1 cellular context compared by ENCODE assay signal in genomic region chr11:91421586-91421985, GRCh38.
TF ChIP-seq lines count a peak whose summit lies in the region.

No MANE protein-coding gene starts in this region.

TF ChIP-seq in GM23338, 12 proteins besides CTCF, POLR2A, EP300 and RAD21 (continued from another document):
- TF ChIP-seq, protein P1, sequence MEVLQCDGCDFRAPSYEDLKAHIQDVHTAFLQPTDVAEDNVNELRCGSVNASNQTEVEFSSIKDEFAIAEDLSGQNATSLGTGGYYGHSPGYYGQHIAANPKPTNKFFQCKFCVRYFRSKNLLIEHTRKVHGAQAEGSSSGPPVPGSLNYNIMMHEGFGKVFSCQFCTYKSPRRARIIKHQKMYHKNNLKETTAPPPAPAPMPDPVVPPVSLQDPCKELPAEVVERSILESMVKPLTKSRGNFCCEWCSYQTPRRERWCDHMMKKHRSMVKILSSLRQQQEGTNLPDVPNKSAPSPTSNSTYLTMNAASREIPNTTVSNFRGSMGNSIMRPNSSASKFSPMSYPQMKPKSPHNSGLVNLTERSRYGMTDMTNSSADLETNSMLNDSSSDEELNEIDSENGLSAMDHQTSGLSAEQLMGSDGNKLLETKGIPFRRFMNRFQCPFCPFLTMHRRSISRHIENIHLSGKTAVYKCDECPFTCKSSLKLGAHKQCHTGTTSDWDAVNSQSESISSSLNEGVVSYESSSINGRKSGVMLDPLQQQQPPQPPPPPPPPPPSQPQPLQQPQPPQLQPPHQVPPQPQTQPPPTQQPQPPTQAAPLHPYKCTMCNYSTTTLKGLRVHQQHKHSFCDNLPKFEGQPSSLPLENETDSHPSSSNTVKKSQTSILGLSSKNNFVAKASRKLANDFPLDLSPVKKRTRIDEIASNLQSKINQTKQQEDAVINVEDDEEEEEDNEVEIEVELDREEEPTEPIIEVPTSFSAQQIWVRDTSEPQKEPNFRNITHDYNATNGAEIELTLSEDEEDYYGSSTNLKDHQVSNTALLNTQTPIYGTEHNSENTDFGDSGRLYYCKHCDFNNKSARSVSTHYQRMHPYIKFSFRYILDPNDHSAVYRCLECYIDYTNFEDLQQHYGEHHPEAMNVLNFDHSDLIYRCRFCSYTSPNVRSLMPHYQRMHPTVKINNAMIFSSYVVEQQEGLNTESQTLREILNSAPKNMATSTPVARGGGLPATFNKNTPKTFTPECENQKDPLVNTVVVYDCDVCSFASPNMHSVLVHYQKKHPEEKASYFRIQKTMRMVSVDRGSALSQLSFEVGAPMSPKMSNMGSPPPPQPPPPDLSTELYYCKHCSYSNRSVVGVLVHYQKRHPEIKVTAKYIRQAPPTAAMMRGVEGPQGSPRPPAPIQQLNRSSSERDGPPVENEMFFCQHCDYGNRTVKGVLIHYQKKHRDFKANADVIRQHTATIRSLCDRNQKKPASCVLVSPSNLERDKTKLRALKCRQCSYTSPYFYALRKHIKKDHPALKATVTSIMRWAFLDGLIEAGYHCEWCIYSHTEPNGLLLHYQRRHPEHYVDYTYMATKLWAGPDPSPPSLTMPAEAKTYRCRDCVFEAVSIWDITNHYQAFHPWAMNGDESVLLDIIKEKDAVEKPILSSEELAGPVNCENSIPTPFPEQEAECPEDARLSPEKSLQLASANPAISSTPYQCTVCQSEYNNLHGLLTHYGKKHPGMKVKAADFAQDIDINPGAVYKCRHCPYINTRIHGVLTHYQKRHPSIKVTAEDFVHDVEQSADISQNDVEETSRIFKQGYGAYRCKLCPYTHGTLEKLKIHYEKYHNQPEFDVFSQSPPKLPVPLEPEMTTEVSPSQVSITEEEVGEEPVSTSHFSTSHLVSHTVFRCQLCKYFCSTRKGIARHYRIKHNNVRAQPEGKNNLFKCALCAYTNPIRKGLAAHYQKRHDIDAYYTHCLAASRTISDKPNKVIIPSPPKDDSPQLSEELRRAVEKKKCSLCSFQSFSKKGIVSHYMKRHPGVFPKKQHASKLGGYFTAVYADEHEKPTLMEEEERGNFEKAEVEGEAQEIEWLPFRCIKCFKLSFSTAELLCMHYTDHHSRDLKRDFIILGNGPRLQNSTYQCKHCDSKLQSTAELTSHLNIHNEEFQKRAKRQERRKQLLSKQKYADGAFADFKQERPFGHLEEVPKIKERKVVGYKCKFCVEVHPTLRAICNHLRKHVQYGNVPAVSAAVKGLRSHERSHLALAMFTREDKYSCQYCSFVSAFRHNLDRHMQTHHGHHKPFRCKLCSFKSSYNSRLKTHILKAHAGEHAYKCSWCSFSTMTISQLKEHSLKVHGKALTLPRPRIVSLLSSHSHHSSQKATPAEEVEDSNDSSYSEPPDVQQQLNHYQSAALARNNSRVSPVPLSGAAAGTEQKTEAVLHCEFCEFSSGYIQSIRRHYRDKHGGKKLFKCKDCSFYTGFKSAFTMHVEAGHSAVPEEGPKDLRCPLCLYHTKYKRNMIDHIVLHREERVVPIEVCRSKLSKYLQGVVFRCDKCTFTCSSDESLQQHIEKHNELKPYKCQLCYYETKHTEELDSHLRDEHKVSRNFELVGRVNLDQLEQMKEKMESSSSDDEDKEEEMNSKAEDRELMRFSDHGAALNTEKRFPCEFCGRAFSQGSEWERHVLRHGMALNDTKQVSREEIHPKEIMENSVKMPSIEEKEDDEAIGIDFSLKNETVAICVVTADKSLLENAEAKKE (CRISPR knock-in tag; IDR thresholded peaks at IDR 0.05), result no peak
- no peak for TF ChIP-seq ZNF331 (CRISPR knock-in tag; IDR thresholded peaks at IDR 0.05; ENCODE audit: low read depth)
